ENCODE assay signal across 1 cellular context in the genomic region with DNA sequence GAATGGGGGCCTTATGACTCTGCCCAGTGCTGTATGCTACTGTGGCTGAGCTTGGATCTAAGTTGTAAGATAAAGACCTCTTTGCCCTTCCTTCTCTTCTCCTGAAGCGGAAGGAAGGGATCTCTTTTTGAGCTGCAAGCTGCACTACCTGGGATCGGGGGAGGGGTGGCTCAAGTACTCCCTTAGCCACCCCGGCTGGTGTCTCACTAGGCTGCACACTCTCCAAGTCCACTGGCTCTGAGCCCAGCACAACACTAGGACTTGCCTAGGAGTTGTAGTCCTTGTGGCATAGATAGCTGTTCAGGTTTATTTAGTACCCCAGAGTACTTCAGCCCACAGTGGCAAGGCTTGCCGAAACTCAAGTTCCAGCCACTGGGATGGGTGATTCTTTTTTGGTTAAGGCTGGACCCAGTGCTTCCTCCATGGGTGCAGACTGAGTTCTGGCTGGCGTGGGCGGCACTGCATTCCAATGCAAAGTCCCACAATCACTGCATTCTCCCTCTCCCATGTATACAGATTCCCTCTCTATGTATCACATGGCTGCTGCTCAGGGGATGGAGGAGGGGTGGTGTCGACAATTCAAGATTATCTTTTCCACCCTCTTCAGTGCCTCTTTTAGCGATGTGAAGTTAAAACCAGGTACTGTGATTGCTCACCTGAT.
TF ChIP-seq lines count a peak whose summit lies in the region.

No MANE protein-coding gene starts in this region.

TF ChIP-seq in GM23338, 12 proteins besides CTCF, POLR2A, EP300 and RAD21 (continued from another document):
- TF ChIP-seq, protein P1, sequence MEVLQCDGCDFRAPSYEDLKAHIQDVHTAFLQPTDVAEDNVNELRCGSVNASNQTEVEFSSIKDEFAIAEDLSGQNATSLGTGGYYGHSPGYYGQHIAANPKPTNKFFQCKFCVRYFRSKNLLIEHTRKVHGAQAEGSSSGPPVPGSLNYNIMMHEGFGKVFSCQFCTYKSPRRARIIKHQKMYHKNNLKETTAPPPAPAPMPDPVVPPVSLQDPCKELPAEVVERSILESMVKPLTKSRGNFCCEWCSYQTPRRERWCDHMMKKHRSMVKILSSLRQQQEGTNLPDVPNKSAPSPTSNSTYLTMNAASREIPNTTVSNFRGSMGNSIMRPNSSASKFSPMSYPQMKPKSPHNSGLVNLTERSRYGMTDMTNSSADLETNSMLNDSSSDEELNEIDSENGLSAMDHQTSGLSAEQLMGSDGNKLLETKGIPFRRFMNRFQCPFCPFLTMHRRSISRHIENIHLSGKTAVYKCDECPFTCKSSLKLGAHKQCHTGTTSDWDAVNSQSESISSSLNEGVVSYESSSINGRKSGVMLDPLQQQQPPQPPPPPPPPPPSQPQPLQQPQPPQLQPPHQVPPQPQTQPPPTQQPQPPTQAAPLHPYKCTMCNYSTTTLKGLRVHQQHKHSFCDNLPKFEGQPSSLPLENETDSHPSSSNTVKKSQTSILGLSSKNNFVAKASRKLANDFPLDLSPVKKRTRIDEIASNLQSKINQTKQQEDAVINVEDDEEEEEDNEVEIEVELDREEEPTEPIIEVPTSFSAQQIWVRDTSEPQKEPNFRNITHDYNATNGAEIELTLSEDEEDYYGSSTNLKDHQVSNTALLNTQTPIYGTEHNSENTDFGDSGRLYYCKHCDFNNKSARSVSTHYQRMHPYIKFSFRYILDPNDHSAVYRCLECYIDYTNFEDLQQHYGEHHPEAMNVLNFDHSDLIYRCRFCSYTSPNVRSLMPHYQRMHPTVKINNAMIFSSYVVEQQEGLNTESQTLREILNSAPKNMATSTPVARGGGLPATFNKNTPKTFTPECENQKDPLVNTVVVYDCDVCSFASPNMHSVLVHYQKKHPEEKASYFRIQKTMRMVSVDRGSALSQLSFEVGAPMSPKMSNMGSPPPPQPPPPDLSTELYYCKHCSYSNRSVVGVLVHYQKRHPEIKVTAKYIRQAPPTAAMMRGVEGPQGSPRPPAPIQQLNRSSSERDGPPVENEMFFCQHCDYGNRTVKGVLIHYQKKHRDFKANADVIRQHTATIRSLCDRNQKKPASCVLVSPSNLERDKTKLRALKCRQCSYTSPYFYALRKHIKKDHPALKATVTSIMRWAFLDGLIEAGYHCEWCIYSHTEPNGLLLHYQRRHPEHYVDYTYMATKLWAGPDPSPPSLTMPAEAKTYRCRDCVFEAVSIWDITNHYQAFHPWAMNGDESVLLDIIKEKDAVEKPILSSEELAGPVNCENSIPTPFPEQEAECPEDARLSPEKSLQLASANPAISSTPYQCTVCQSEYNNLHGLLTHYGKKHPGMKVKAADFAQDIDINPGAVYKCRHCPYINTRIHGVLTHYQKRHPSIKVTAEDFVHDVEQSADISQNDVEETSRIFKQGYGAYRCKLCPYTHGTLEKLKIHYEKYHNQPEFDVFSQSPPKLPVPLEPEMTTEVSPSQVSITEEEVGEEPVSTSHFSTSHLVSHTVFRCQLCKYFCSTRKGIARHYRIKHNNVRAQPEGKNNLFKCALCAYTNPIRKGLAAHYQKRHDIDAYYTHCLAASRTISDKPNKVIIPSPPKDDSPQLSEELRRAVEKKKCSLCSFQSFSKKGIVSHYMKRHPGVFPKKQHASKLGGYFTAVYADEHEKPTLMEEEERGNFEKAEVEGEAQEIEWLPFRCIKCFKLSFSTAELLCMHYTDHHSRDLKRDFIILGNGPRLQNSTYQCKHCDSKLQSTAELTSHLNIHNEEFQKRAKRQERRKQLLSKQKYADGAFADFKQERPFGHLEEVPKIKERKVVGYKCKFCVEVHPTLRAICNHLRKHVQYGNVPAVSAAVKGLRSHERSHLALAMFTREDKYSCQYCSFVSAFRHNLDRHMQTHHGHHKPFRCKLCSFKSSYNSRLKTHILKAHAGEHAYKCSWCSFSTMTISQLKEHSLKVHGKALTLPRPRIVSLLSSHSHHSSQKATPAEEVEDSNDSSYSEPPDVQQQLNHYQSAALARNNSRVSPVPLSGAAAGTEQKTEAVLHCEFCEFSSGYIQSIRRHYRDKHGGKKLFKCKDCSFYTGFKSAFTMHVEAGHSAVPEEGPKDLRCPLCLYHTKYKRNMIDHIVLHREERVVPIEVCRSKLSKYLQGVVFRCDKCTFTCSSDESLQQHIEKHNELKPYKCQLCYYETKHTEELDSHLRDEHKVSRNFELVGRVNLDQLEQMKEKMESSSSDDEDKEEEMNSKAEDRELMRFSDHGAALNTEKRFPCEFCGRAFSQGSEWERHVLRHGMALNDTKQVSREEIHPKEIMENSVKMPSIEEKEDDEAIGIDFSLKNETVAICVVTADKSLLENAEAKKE (CRISPR knock-in tag; IDR thresholded peaks at IDR 0.05): no peak
- TF ChIP-seq EZH2phosphoT487 (IDR thresholded peaks at IDR 0.05; ENCODE audit: unreplicated experiment) (no peak), CREB1 (CRISPR knock-in tag; IDR thresholded peaks at IDR 0.05; ENCODE audit: low read depth) (no peak), JUNB (IDR thresholded peaks at IDR 0.05; ENCODE audit: unreplicated experiment) (no peak), ZNF114 (CRISPR knock-in tag; IDR thresholded peaks at IDR 0.05) (no peak), ETS1 (IDR thresholded peaks at IDR 0.05) (no peak)
